In genomic region chr17:45296833-45297124, GRCh38 we compare ENCODE assay signal across 1 cellular context.
TF ChIP-seq lines count a peak whose summit lies in the region.

No MANE protein-coding gene starts in this region.

TF ChIP-seq in GM23338, 12 proteins besides CTCF, POLR2A, EP300 and RAD21 (continued from another document):
- TF ChIP-seq, protein P1, sequence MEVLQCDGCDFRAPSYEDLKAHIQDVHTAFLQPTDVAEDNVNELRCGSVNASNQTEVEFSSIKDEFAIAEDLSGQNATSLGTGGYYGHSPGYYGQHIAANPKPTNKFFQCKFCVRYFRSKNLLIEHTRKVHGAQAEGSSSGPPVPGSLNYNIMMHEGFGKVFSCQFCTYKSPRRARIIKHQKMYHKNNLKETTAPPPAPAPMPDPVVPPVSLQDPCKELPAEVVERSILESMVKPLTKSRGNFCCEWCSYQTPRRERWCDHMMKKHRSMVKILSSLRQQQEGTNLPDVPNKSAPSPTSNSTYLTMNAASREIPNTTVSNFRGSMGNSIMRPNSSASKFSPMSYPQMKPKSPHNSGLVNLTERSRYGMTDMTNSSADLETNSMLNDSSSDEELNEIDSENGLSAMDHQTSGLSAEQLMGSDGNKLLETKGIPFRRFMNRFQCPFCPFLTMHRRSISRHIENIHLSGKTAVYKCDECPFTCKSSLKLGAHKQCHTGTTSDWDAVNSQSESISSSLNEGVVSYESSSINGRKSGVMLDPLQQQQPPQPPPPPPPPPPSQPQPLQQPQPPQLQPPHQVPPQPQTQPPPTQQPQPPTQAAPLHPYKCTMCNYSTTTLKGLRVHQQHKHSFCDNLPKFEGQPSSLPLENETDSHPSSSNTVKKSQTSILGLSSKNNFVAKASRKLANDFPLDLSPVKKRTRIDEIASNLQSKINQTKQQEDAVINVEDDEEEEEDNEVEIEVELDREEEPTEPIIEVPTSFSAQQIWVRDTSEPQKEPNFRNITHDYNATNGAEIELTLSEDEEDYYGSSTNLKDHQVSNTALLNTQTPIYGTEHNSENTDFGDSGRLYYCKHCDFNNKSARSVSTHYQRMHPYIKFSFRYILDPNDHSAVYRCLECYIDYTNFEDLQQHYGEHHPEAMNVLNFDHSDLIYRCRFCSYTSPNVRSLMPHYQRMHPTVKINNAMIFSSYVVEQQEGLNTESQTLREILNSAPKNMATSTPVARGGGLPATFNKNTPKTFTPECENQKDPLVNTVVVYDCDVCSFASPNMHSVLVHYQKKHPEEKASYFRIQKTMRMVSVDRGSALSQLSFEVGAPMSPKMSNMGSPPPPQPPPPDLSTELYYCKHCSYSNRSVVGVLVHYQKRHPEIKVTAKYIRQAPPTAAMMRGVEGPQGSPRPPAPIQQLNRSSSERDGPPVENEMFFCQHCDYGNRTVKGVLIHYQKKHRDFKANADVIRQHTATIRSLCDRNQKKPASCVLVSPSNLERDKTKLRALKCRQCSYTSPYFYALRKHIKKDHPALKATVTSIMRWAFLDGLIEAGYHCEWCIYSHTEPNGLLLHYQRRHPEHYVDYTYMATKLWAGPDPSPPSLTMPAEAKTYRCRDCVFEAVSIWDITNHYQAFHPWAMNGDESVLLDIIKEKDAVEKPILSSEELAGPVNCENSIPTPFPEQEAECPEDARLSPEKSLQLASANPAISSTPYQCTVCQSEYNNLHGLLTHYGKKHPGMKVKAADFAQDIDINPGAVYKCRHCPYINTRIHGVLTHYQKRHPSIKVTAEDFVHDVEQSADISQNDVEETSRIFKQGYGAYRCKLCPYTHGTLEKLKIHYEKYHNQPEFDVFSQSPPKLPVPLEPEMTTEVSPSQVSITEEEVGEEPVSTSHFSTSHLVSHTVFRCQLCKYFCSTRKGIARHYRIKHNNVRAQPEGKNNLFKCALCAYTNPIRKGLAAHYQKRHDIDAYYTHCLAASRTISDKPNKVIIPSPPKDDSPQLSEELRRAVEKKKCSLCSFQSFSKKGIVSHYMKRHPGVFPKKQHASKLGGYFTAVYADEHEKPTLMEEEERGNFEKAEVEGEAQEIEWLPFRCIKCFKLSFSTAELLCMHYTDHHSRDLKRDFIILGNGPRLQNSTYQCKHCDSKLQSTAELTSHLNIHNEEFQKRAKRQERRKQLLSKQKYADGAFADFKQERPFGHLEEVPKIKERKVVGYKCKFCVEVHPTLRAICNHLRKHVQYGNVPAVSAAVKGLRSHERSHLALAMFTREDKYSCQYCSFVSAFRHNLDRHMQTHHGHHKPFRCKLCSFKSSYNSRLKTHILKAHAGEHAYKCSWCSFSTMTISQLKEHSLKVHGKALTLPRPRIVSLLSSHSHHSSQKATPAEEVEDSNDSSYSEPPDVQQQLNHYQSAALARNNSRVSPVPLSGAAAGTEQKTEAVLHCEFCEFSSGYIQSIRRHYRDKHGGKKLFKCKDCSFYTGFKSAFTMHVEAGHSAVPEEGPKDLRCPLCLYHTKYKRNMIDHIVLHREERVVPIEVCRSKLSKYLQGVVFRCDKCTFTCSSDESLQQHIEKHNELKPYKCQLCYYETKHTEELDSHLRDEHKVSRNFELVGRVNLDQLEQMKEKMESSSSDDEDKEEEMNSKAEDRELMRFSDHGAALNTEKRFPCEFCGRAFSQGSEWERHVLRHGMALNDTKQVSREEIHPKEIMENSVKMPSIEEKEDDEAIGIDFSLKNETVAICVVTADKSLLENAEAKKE (CRISPR knock-in tag; IDR thresholded peaks at IDR 0.05) = no peak
- TF ChIP-seq ZNF331 (CRISPR knock-in tag; IDR thresholded peaks at IDR 0.05; ENCODE audit: low read depth) = no peak
- TF ChIP-seq EZH2phosphoT487 (IDR thresholded peaks at IDR 0.05; ENCODE audit: unreplicated experiment) = no peak
- TF ChIP-seq CREB1 (CRISPR knock-in tag; IDR thresholded peaks at IDR 0.05; ENCODE audit: low read depth) = no peak
- no peak for TF ChIP-seq ZNF114 (CRISPR knock-in tag; IDR thresholded peaks at IDR 0.05)
- TF ChIP-seq NANOG (IDR thresholded peaks at IDR 0.05; ENCODE audit: borderline replicate concordance) = no peak
- TF ChIP-seq REST (IDR thresholded peaks at IDR 0.05; ENCODE audit: unreplicated experiment) = no peak
- no peak for TF ChIP-seq POLR2AphosphoS5 (IDR thresholded peaks at IDR 0.05; ENCODE audit: low read depth)
- no peak for TF ChIP-seq STAT1 (IDR thresholded peaks at IDR 0.05; ENCODE audit: unreplicated experiment)
- TF ChIP-seq, protein P2, sequence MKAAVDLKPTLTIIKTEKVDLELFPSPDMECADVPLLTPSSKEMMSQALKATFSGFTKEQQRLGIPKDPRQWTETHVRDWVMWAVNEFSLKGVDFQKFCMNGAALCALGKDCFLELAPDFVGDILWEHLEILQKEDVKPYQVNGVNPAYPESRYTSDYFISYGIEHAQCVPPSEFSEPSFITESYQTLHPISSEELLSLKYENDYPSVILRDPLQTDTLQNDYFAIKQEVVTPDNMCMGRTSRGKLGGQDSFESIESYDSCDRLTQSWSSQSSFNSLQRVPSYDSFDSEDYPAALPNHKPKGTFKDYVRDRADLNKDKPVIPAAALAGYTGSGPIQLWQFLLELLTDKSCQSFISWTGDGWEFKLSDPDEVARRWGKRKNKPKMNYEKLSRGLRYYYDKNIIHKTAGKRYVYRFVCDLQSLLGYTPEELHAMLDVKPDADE (IDR thresholded peaks at IDR 0.05) = no peak
- TF ChIP-seq JUNB (IDR thresholded peaks at IDR 0.05; ENCODE audit: unreplicated experiment) = no peak
